Comparison of ENCODE assay signal across 1 cellular context in genomic region chr17:57987582-57988300, GRCh38.
A peak's percentile ranks its signal among the peaks of the same experiment; 100 is the strongest.
TF ChIP-seq lines count a peak whose summit lies in the region.

Gene VEZF1, minus strand, starts transcription at chr17:57988254. Its CDS starts 143 bp downstream, at chr17:57988111.

TF ChIP-seq in HCT116, 20 proteins besides CTCF, POLR2A, EP300 and RAD21 (continued from another document):
- TF ChIP-seq REST (IDR thresholded peaks at IDR 0.05; ENCODE audit: low read depth) = no peak
- TF ChIP-seq ZNF274 (IDR thresholded peaks at IDR 0.05; ENCODE audit: low read depth, low read length) = no peak
- TF ChIP-seq SIN3A (IDR thresholded peaks at IDR 0.05; ENCODE audit: low read depth) = peak; percentile 47
- 0 out of 2 replicates have a peak, but pooled peaks have one; percentile 15 for TF ChIP-seq MAX (IDR thresholded peaks at IDR 0.05)
